20 cellular contexts compared by ENCODE assay signal in the genomic region with DNA sequence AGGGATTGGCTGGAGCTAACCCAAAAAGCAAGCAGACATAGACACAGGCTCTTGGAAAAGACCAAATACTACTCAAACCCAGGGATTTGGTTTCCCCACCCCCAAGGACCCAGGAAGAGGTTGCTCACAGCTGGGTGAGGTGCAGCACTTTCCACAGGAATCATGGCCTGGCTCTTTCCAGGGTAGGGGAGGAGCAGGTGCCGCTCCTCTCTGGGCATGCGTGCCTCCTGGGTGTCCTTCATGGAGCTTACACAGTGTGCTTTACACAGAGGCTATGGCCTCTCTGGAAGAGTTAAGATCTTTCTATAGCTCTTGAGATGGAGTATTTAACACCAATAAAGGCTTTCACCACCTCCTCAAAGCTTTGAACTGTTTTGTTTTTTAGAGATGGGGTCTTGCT.
"Had no signal": no experiment of that assay in that cellular context is flagged by ENCODE, and none has a peak within 500 bp of the region (broad histone marks: within the 10 kb centered on the region; RNA-seq: fewer than 3 reads in every experiment).

No MANE protein-coding gene starts in this region.

- H3K27ac Mint-ChIP-seq: dendritic cell treated with granulocyte-macrophage colony-stimulating factor and Interleukin-4, amounts not matched to agents 40 ng/mL and 50 ng/mL, for 4 days; memory B cell; nephron progenitor cell had no signal

- H3K9me3 Mint-ChIP-seq: dendritic cell treated with granulocyte-macrophage colony-stimulating factor and Interleukin-4, amounts not matched to agents 40 ng/mL and 50 ng/mL, for 4 days; memory B cell; naive thymus-derived CD4-positive, alpha-beta T cell; nephron progenitor cell had no signal

- H3K36me3 ChIP-seq: esophagus squamous epithelium, gastroesophageal sphincter, lower lobe of right lung, stomach, upper lobe of left lung, uterus had no signal

- H3K4me3 ChIP-seq: esophagus squamous epithelium, gastroesophageal sphincter, lower lobe of right lung, psoas muscle, stomach, upper lobe of left lung, uterus had no signal

- H3K4me1 Mint-ChIP-seq: memory B cell, nephron progenitor cell had no signal

- H3K9me3 ChIP-seq: esophagus squamous epithelium, gastroesophageal sphincter, lower lobe of right lung, psoas muscle, stomach, upper lobe of left lung, uterus had no signal

- H3K27me3 ChIP-seq: esophagus squamous epithelium, stomach, upper lobe of left lung, uterus had no signal

- H3K4me1 ChIP-seq: uterus had no signal

- H3K4me3 Mint-ChIP-seq: dendritic cell treated with granulocyte-macrophage colony-stimulating factor and Interleukin-4, amounts not matched to agents 40 ng/mL and 50 ng/mL, for 4 days; memory B cell; naive thymus-derived CD4-positive, alpha-beta T cell; nephron progenitor cell had no signal

- H3K36me3 Mint-ChIP-seq: memory B cell; naive thymus-derived CD4-positive, alpha-beta T cell had no signal

- DNase-seq: central memory CD4-positive, alpha-beta T cell; esophagus squamous epithelium; foreskin fibroblast; glutamatergic neuron; kidney glomerular epithelial cell; lower lobe of right lung; midbrain; naive thymus-derived CD4-positive, alpha-beta T cell; nephron progenitor cell; psoas muscle; retina; stomach; substantia nigra; uterus had no signal

- ATAC-seq: gastroesophageal sphincter; left lobe of liver; naive thymus-derived CD4-positive, alpha-beta T cell; psoas muscle; sciatic nerve had no signal

- H3K27ac ChIP-seq: esophagus squamous epithelium, gastroesophageal sphincter, psoas muscle, uterus had no signal

- H3K27me3 Mint-ChIP-seq: dendritic cell treated with granulocyte-macrophage colony-stimulating factor and Interleukin-4, amounts not matched to agents 40 ng/mL and 50 ng/mL, for 4 days; memory B cell had no signal
